Comparison of ENCODE assay signal across 23 cellular contexts in the genomic region with DNA sequence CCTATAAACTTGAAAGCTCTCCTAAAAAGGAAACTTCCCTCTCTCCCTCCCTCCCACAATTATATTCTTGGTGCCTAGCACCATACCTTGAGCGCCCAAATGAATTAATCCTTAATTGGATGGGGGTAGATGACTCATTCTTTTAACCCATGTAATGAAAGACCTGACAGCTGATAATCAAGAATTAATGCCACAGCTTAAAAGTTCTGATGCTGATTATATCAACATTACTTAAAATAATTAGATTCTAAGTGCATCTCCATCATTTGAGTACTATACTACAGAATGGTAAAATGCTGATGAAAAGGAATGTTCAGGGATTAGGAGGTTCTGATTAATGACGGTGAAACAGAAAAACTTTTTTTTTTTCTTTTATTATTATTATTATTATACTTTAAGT.
DNase-seq lines count a peak whose midpoint lies in the region; ATAC-seq, FAIRE-seq and TF ChIP-seq lines count a peak whose summit lies in the region.
"Had no signal": no experiment of that assay in that cellular context is flagged by ENCODE, and none has a peak within 500 bp of the region (broad histone marks: within the 10 kb centered on the region; RNA-seq: fewer than 3 reads in every experiment).

No MANE protein-coding gene starts in this region.

- H3K27me3 ChIP-seq in pancreas = no peaks in the 10 kb centered on the region

- 100% methylated on average over 2 of the region's 2 CpGs for WGBS in A549 (ENCODE audit: missing lambda C conversion rate)
- 70 to 98% methylated on average over 2 of the region's 2 CpGs for WGBS in pancreas, 2 donors

- no peak for DNase-seq in A549 (ENCODE audit: low read depth in 1 of 2, low spot score in 1 of 2)
- peak; percentile 35 for DNase-seq in D341Med (ENCODE audit: low spot score)
- DNase-seq in NCI-H82 (lab: John Stamatoyannopoulos, UW) = peak; percentile 94
- no peak for DNase-seq in pancreas
- no peak for DNase-seq in HuH-7.5 (ENCODE audit: low spot score)
- DNase-seq in left cardiac atrium = no peak
- DNase-seq: 8988T; AML-193; Caco-2; Calu3; CD4-positive, alpha-beta T cell; CD8-positive, alpha-beta T cell; DMS79 treated with DMSO at 0.1 percent for 48 hours; GF-D8 had no signal

- intact Hi-C loops in pancreas (cut with DNase I) = no loop called here
- intact Hi-C loops in left cardiac atrium (cut with DNase I) = no loop called here

- H3K4me2 ChIP-seq in A549 = no peak overlapping the region
- H3K4me2 ChIP-seq: BLaER1 treated with 17β-estradiol and CSF1 and Interleukin-3, amounts not matched to agents 10 nM and 100 nM had no signal

- no peak overlapping the region for H3K4me3 ChIP-seq in A549
- H3K4me3 ChIP-seq in pancreas = no peak overlapping the region
- H3K4me3 ChIP-seq: BLaER1 treated with 17β-estradiol and CSF1 and Interleukin-3, amounts not matched to agents 10 nM and 100 nM; GM12878 had no signal

- no peak for TF ChIP-seq CTCF in A549 (IDR thresholded peaks at IDR 0.05)
- TF ChIP-seq CTCF in pancreas (IDR thresholded peaks at IDR 0.05) = no peak

- no peak overlapping the region for H3K27ac ChIP-seq in A549
- no peak overlapping the region for H3K27ac ChIP-seq in pancreas
- H3K27ac ChIP-seq: BLaER1 treated with 17β-estradiol and CSF1 and Interleukin-3, amounts not matched to agents 10 nM and 100 nM; C4-2B had no signal

- H3K36me3 ChIP-seq in pancreas = no peaks in the 10 kb centered on the region
- H3K36me3 ChIP-seq: BLaER1 treated with 17β-estradiol and CSF1 and Interleukin-3, amounts not matched to agents 10 nM and 100 nM had no signal

- ATAC-seq in A549 (no peak), pancreas (no peak), GM18909 (IDR thresholded peaks at IDR 0.05; ENCODE audit: poor library complexity, unreplicated experiment) (no peak), left cardiac atrium (no peak)
- ATAC-seq: CD8-positive, alpha-beta T cell; GM12878 had no signal

- no peak for TF ChIP-seq EP300 in A549 (IDR thresholded peaks at IDR 0.05)

- TF ChIP-seq RAD21 in A549 (conservative IDR thresholded peaks at IDR 0.05 in 1 of 2, IDR thresholded peaks at IDR 0.05 in 1 of 2) = no peak

- POLR2A ChIA-PET in A549 (lab: Yijun Ruan, JAX) = no interaction called here

- H3K9me3 ChIP-seq in A549 = no peaks in the 10 kb centered on the region
- H3K9me3 ChIP-seq in pancreas = no peaks in the 10 kb centered on the region
- H3K9me3 ChIP-seq: Caco-2 had no signal

- FAIRE-seq in A549 (lab: Jason Lieb, UNC) (peak; percentile 23), pancreas (lab: Jason Lieb, UNC) (peak; percentile 5)
- FAIRE-seq: A204.1, G401.6, GM12878, GM12892, GM18507, GM19239 had no signal

- TF ChIP-seq POLR2A in A549 (IDR thresholded peaks at IDR 0.05; ENCODE audit: low read length) = no peak

- CTCF ChIA-PET in A549 (lab: Yijun Ruan, JAX) = no interaction called here

- H3K4me1 ChIP-seq in A549 = no peaks in the 10 kb centered on the region
- no peaks in the 10 kb centered on the region for H3K4me1 ChIP-seq in pancreas
- H3K4me1 ChIP-seq: BLaER1 treated with 17β-estradiol and CSF1 and Interleukin-3, amounts not matched to agents 10 nM and 100 nM; Caco-2 had no signal

TF ChIP-seq in A549, 52 proteins besides CTCF, POLR2A, EP300 and RAD21:
- TF ChIP-seq, protein P1, sequence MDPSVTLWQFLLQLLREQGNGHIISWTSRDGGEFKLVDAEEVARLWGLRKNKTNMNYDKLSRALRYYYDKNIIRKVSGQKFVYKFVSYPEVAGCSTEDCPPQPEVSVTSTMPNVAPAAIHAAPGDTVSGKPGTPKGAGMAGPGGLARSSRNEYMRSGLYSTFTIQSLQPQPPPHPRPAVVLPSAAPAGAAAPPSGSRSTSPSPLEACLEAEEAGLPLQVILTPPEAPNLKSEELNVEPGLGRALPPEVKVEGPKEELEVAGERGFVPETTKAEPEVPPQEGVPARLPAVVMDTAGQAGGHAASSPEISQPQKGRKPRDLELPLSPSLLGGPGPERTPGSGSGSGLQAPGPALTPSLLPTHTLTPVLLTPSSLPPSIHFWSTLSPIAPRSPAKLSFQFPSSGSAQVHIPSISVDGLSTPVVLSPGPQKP (IDR thresholded peaks at IDR 0.05; ENCODE audit: low read depth, low read length) = no peak
- TF ChIP-seq FOSB (CRISPR knock-in tag; IDR thresholded peaks at IDR 0.05) = no peak

Comparison
In these comparisons a context has a peak if more than half of its experiments do, and no peak if none do; other contexts are left out.
1. DNase-seq: peak in D341Med (single experiment) and NCI-H82 (single experiment); none in A549 (0 of 2), pancreas (0 of 6), HuH-7.5 (single experiment) and left cardiac atrium (single experiment).